In genomic region chr10:117991701-117992100, GRCh38 we compare ENCODE assay signal across 19 cellular contexts. TPM values are rescaled to one million over a fixed set of nuclear protein-coding genes. Genes with fewer than 3 reads are reported as not detected.
DNase-seq lines count a peak whose midpoint lies in the region; ATAC-seq and TF ChIP-seq lines count a peak whose summit lies in the region.
"Had no signal": no experiment of that assay in that cellular context is flagged by ENCODE, and none has a peak within 500 bp of the region (broad histone marks: within the 10 kb centered on the region; RNA-seq: fewer than 3 reads in every experiment).

No MANE protein-coding gene starts in this region.

- H3K4me1 Mint-ChIP-seq in neural progenitor cell, result peaks cover 17% of the 10 kb centered on the region

- H3K27ac ChIP-seq in neural progenitor cell, result no peak overlapping the region
- H3K27ac ChIP-seq: 22Rv1 had no signal

- H3F3A ChIP-seq in neural progenitor cell (ENCODE audit: low read depth), result peaks cover 6% of the 10 kb centered on the region

- DNase-seq in NCI-H748 (lab: John Stamatoyannopoulos, UW; ENCODE audit: unreplicated experiment) (peak; percentile 27), NCI-H748 treated with DMSO at 0.1 percent for 48 hours (lab: John Stamatoyannopoulos, UW) (no peak), adipocyte (ENCODE audit: low read depth) (peak; percentile 1), neural progenitor cell (ENCODE audit: low spot score) (no peak), AG08396 (ENCODE audit: low spot score) (no peak)
- DNase-seq: AML-193; C1 segment of cervical spinal cord; Calu3; CD4-positive, alpha-beta memory T cell; COR-L47; DMS53; DMS79 treated with DMSO at 0.1 percent for 48 hours; GF-D8; H9; HFFc6 had no signal

- ATAC-seq in HG03280 (IDR thresholded peaks at IDR 0.05; ENCODE audit: unreplicated experiment), result no peak
- ATAC-seq: GM23338, HCT116 had no signal

- H3K36me3 ChIP-seq in adipocyte (ENCODE audit: control insufficient read depth, insufficient read depth, low read length, severe bottlenecking) (no peaks in the 10 kb centered on the region), neural progenitor cell (no peaks in the 10 kb centered on the region)

- H3K4me3 Mint-ChIP-seq in neural progenitor cell, result no peak overlapping the region
- H3K4me3 Mint-ChIP-seq: CD4-positive, alpha-beta memory T cell; GM23338; H9; HFFc6 had no signal

- H3K4me3 ChIP-seq in adipocyte (ENCODE audit: low read length) (no peak overlapping the region), neural progenitor cell (no peak overlapping the region)
- H3K4me3 ChIP-seq: GM23338 had no signal

- H3K27me3 Mint-ChIP-seq in neural progenitor cell (ENCODE audit: insufficient read depth, low read depth), result no peaks in the 10 kb centered on the region
- H3K27me3 Mint-ChIP-seq: CD4-positive, alpha-beta memory T cell had no signal

- H3K9me3 ChIP-seq in adipocyte (ENCODE audit: control insufficient read depth, low read length) (no peaks in the 10 kb centered on the region), neural progenitor cell (ENCODE audit: low read depth) (no peaks in the 10 kb centered on the region)

- no peaks in the 10 kb centered on the region for H3K9me3 Mint-ChIP-seq in neural progenitor cell
- H3K9me3 Mint-ChIP-seq: HFFc6 had no signal

- no peaks in the 10 kb centered on the region for H4K20me1 ChIP-seq in neural progenitor cell (ENCODE audit: low read depth)

- H3K9ac ChIP-seq in adipocyte (ENCODE audit: low read length) (no peak overlapping the region), neural progenitor cell (no peak overlapping the region)

- no peaks in the 10 kb centered on the region for H3K27me3 ChIP-seq in adipocyte (replicated peaks; ENCODE audit: control insufficient read depth, insufficient read depth, low read length)
- H3K27me3 ChIP-seq in neural progenitor cell, result no peaks in the 10 kb centered on the region

- H3K4me2 ChIP-seq in neural progenitor cell, result peak overlapping the region; percentile 19
- H3K4me2 ChIP-seq: GM23338 had no signal

- TF ChIP-seq CTCF in neural progenitor cell (IDR thresholded peaks at IDR 0.05), result no peak

- H3K27ac Mint-ChIP-seq in neural progenitor cell, result no peak overlapping the region
- H3K27ac Mint-ChIP-seq: CD4-positive, alpha-beta memory T cell; GM23338; H9; HFFc6 had no signal

- H2AFZ ChIP-seq in neural progenitor cell (replicated peaks), result no peak overlapping the region
- H2AFZ ChIP-seq: GM23338 had no signal

- peaks cover 1% of the 10 kb centered on the region for H3K36me3 Mint-ChIP-seq in neural progenitor cell

- H3K4me1 ChIP-seq in adipocyte (ENCODE audit: control insufficient read depth, insufficient read depth, low read length) (no peaks in the 10 kb centered on the region), neural progenitor cell (peaks cover 18% of the 10 kb centered on the region)

- no peaks in the 10 kb centered on the region for H3K79me2 ChIP-seq in neural progenitor cell (ENCODE audit: low read depth)

RNA-seq across cellular contexts. Expression of gene RAB11FIP2, which starts 55.0 kb away (rescaled TPM):
- total RNA-seq in neural progenitor cell (ENCODE audit: low replicate concordance), result 29.9 and 50.7 TPM in 2 replicates

Comparison
In these comparisons a context has a peak if more than half of its experiments do, and no peak if none do; other contexts are left out.
1. DNase-seq: peak in NCI-H748 (single experiment) and adipocyte (single experiment); none in NCI-H748 treated with DMSO at 0.1 percent for 48 hours (single experiment), neural progenitor cell (single experiment) and AG08396 (single experiment).